In genomic region chr3:106711650-106712049, GRCh38 we compare ENCODE assay signal across 17 cellular contexts.
DNase-seq lines count a peak whose midpoint lies in the region; ATAC-seq and TF ChIP-seq lines count a peak whose summit lies in the region.
"Had no signal": no experiment of that assay in that cellular context is flagged by ENCODE, and none has a peak within 500 bp of the region (broad histone marks: within the 10 kb centered on the region; RNA-seq: fewer than 3 reads in every experiment).

No MANE protein-coding gene starts in this region.

- no peak overlapping the region for H3K27ac ChIP-seq in ascending aorta
- H3K27ac ChIP-seq: right lobe of liver, upper lobe of right lung had no signal

- H3K27me3 ChIP-seq in skeletal muscle satellite cell (ENCODE audit: control insufficient read depth, insufficient read depth, low read length) (no peaks in the 10 kb centered on the region), ascending aorta (no peaks in the 10 kb centered on the region)
- H3K27me3 ChIP-seq: right lobe of liver, upper lobe of right lung had no signal

- H3K9me3 Mint-ChIP-seq in activated T-cell treated with anti-CD3 and anti-CD28 coated beads, Interleukin-2, amount 50 U/mL, for 72 hours = no peaks in the 10 kb centered on the region
- H3K9me3 Mint-ChIP-seq: GM23338; natural killer cell treated with Interleukin-12 subunit alpha and Interleukin-12 subunit beta and Interleukin-15 and Interleukin-18, amount 100 ng/mL, for 72 hours; T-helper 2 cell treated with Interferon-gamma antibody and Interleukin-4, amounts not matched to agents 5 μg/mL and 100 μg/mL, for 36 hours had no signal

- intact Hi-C loops in ascending aorta (cut with DNase I) = no loop called here

- H3K36me3 Mint-ChIP-seq in activated T-cell treated with anti-CD3 and anti-CD28 coated beads, Interleukin-2, amount 50 U/mL, for 72 hours (ENCODE audit: insufficient read depth in 2 of 2) = no peaks in the 10 kb centered on the region
- H3K36me3 Mint-ChIP-seq: activated naive CD8-positive, alpha-beta T cell; natural killer cell treated with Interleukin-12 subunit alpha and Interleukin-12 subunit beta and Interleukin-15 and Interleukin-18, amount 100 ng/mL, for 72 hours; stimulated activated memory B cell treated with anti-CD40 and anti-IgM and Interleukin-4, amounts not matched to agents 10 μg/mL and 1 μg/mL and 100 μg/mL, for 72 hours had no signal

- H3K27me3 Mint-ChIP-seq in activated T-cell treated with anti-CD3 and anti-CD28 coated beads, Interleukin-2, amount 50 U/mL, for 72 hours (ENCODE audit: low read depth) = peaks cover 5% of the 10 kb centered on the region
- H3K27me3 Mint-ChIP-seq: natural killer cell treated with Interleukin-12 subunit alpha and Interleukin-12 subunit beta and Interleukin-15 and Interleukin-18, amount 100 ng/mL, for 72 hours had no signal

- H3K4me1 ChIP-seq in skeletal muscle satellite cell (ENCODE audit: control insufficient read depth, insufficient read depth, low read length) = peaks cover 17% of the 10 kb centered on the region
- H3K4me1 ChIP-seq in ascending aorta = no peaks in the 10 kb centered on the region
- H3K4me1 ChIP-seq: right lobe of liver, upper lobe of right lung had no signal

- H3K4me1 Mint-ChIP-seq in activated T-cell treated with anti-CD3 and anti-CD28 coated beads, Interleukin-2, amount 50 U/mL, for 72 hours (ENCODE audit: low read depth) = no peaks in the 10 kb centered on the region
- H3K4me1 Mint-ChIP-seq: activated CD4-positive, alpha-beta T cell treated with anti-CD3 and anti-CD28 coated beads for 36 hours; GM23338; stimulated activated memory B cell treated with anti-CD40 and anti-IgM and Interleukin-4, amounts not matched to agents 10 μg/mL and 1 μg/mL and 100 μg/mL, for 72 hours had no signal

- H3K27ac Mint-ChIP-seq in activated T-cell treated with anti-CD3 and anti-CD28 coated beads, Interleukin-2, amount 50 U/mL, for 72 hours = no peak overlapping the region
- H3K27ac Mint-ChIP-seq: activated CD4-positive, alpha-beta T cell treated with anti-CD3 and anti-CD28 coated beads for 36 hours; activated naive CD8-positive, alpha-beta T cell; GM23338; natural killer cell treated with Interleukin-12 subunit alpha and Interleukin-12 subunit beta and Interleukin-15 and Interleukin-18, amount 100 ng/mL, for 72 hours; stimulated activated memory B cell treated with anti-CD40 and anti-IgM and Interleukin-4, amounts not matched to agents 10 μg/mL and 1 μg/mL and 100 μg/mL, for 72 hours; T-helper 2 cell treated with Interferon-gamma antibody and Interleukin-4, amounts not matched to agents 5 μg/mL and 100 μg/mL, for 36 hours had no signal

- no peaks in the 10 kb centered on the region for H3K36me3 ChIP-seq in skeletal muscle satellite cell (ENCODE audit: insufficient read depth, low read length)
- no peaks in the 10 kb centered on the region for H3K36me3 ChIP-seq in ascending aorta
- H3K36me3 ChIP-seq: right lobe of liver, upper lobe of right lung had no signal

- H3K9ac ChIP-seq in skeletal muscle satellite cell (ENCODE audit: low read depth, low read length) = peak overlapping the region; percentile 42

- no peak overlapping the region for H3K4me3 Mint-ChIP-seq in activated T-cell treated with anti-CD3 and anti-CD28 coated beads, Interleukin-2, amount 50 U/mL, for 72 hours
- H3K4me3 Mint-ChIP-seq: activated CD4-positive, alpha-beta T cell treated with anti-CD3 and anti-CD28 coated beads for 36 hours; activated naive CD8-positive, alpha-beta T cell; GM23338; natural killer cell treated with Interleukin-12 subunit alpha and Interleukin-12 subunit beta and Interleukin-15 and Interleukin-18, amount 100 ng/mL, for 72 hours; stimulated activated memory B cell treated with anti-CD40 and anti-IgM and Interleukin-4, amounts not matched to agents 10 μg/mL and 1 μg/mL and 100 μg/mL, for 72 hours; T-helper 2 cell treated with Interferon-gamma antibody and Interleukin-4, amounts not matched to agents 5 μg/mL and 100 μg/mL, for 36 hours had no signal

- H3K4me3 ChIP-seq in fibroblast of the aortic adventitia (ENCODE audit: low read depth, low read length) (no peak overlapping the region), skeletal muscle satellite cell (ENCODE audit: low read length) (peak overlapping the region; percentile 23), ascending aorta (no peak overlapping the region)
- H3K4me3 ChIP-seq: GM23338, right lobe of liver, upper lobe of right lung had no signal

- peak overlapping the region; percentile 66 for H3K4me2 ChIP-seq in skeletal muscle satellite cell (ENCODE audit: low read length)
- H3K4me2 ChIP-seq: GM23338 had no signal

- TF ChIP-seq CTCF in fibroblast of the aortic adventitia (IDR thresholded peaks at IDR 0.05; ENCODE audit: insufficient read depth, low read length) (no peak), ascending aorta (IDR thresholded peaks at IDR 0.05) (no peak)

- peak; percentile 17 for DNase-seq in GM04504 (ENCODE audit: low read depth)
- peak; percentile 80 for DNase-seq in RPMI7951 (ENCODE audit: low read depth)
- DNase-seq in fibroblast of the aortic adventitia (ENCODE audit: low read depth) = peak; percentile 71
- no peak for DNase-seq in activated T-cell treated with anti-CD3 and anti-CD28 coated beads, Interleukin-2, amount 50 U/mL, for 72 hours
- DNase-seq in ascending aorta (ENCODE audit: low spot score in 2 of 2) = no peak
- DNase-seq in erythroblast (lab: John Stamatoyannopoulos, UW) = no peak
- DNase-seq: activated CD4-positive, alpha-beta T cell treated with anti-CD3 and anti-CD28 coated beads for 36 hours; hypothalamus; right lobe of liver; upper lobe of right lung had no signal

- H3K9me3 ChIP-seq in skeletal muscle satellite cell (replicated peaks; ENCODE audit: low read length) (no peaks in the 10 kb centered on the region), ascending aorta (no peaks in the 10 kb centered on the region)
- H3K9me3 ChIP-seq: right lobe of liver, upper lobe of right lung had no signal

- no peak for TF ChIP-seq POLR2A in erythroblast (IDR thresholded peaks at IDR 0.05; ENCODE audit: low read length)

- ATAC-seq in activated T-cell treated with anti-CD3 and anti-CD28 coated beads, Interleukin-2, amount 50 U/mL, for 72 hours (replicated peaks in 1 of 2) = no peak
- ATAC-seq in GM19452 (IDR thresholded peaks at IDR 0.05; ENCODE audit: unreplicated experiment) = no peak
- ATAC-seq: activated CD4-positive, alpha-beta T cell treated with anti-CD3 and anti-CD28 coated beads for 36 hours; GM23338; natural killer cell treated with Interleukin-12 subunit alpha and Interleukin-12 subunit beta and Interleukin-15 and Interleukin-18, amount 100 ng/mL, for 72 hours; right lobe of liver; stimulated activated memory B cell treated with anti-CD40 and anti-IgM and Interleukin-4, amounts not matched to agents 10 μg/mL and 1 μg/mL and 100 μg/mL, for 72 hours; upper lobe of right lung had no signal

Comparison
In these comparisons a context has a peak if more than half of its experiments do, and no peak if none do; other contexts are left out.
1. DNase-seq: peak in GM04504 (single experiment), RPMI7951 (single experiment) and fibroblast of the aortic adventitia (single experiment); none in activated T-cell treated with anti-CD3 and anti-CD28 coated beads, Interleukin-2, amount 50 U/mL, for 72 hours (0 of 2), ascending aorta (0 of 2) and erythroblast (0 of 2).